1 cellular context compared by ENCODE assay signal in genomic region chr7:1779445-1779844, GRCh38.
TF ChIP-seq lines count a peak whose summit lies in the region.

No MANE protein-coding gene starts in this region.

TF ChIP-seq in HepG2, 621 proteins besides CTCF, POLR2A, EP300 and RAD21:
- TF ChIP-seq ZNF207 (IDR thresholded peaks at IDR 0.05; ENCODE audit: borderline replicate concordance) (no peak), ZSCAN22 (CRISPR knock-in tag; IDR thresholded peaks at IDR 0.05) (no peak), KDM4B (CRISPR knock-in tag; IDR thresholded peaks at IDR 0.05) (no peak), DDIT3 (CRISPR knock-in tag; IDR thresholded peaks at IDR 0.05) (no peak), ISX (CRISPR knock-in tag; conservative IDR thresholded peaks at IDR 0.05) (no peak), CREB1 (IDR thresholded peaks at IDR 0.05) (peak; percentile 22; the same call in 1 of the 2 replicates), CREB1 (CRISPR knock-in tag; IDR thresholded peaks at IDR 0.05) (no peak), ZNF431 (CRISPR knock-in tag; IDR thresholded peaks at IDR 0.05; ENCODE audit: borderline replicate concordance, low read depth) (no peak)
